In genomic region chr22:35998748-35999147, GRCh38 we compare ENCODE assay signal across 25 cellular contexts.
"Had no signal": no experiment of that assay in that cellular context is flagged by ENCODE, and none has a peak within 500 bp of the region (broad histone marks: within the 10 kb centered on the region; RNA-seq: fewer than 3 reads in every experiment).

No MANE protein-coding gene starts in this region.

- H3K4me3 Mint-ChIP-seq: memory B cell; natural killer cell; neural progenitor cell; stimulated activated effector memory CD8-positive, alpha-beta T cell treated with anti-CD3 and anti-CD28 coated beads, Interleukin-12 subunit alpha, Interleukin-12 subunit beta, amount 100 ng/mL, for 72 hours had no signal

- H3K27ac ChIP-seq: coronary artery, esophagus muscularis mucosa, foreskin keratinocyte, gastroesophageal sphincter, hepatocyte, neural progenitor cell, parathyroid adenoma, tibial artery, upper lobe of left lung had no signal

- H3K4me3 ChIP-seq: coronary artery, esophagus muscularis mucosa, gastroesophageal sphincter, heart left ventricle, hepatocyte, lung, neural progenitor cell, testis, tibial artery, upper lobe of left lung had no signal

- ATAC-seq: foreskin keratinocyte; gastroesophageal sphincter; heart left ventricle; left lobe of liver; natural killer cell; sciatic nerve; stimulated activated effector memory CD8-positive, alpha-beta T cell treated with anti-CD3 and anti-CD28 coated beads, Interleukin-12 subunit alpha, Interleukin-12 subunit beta, amount 100 ng/mL, for 72 hours had no signal

- H2AFZ ChIP-seq: hepatocyte, neural progenitor cell, parathyroid adenoma had no signal

- H3K9me3 ChIP-seq: esophagus muscularis mucosa, gastroesophageal sphincter, heart left ventricle, testis, tibial artery, upper lobe of left lung had no signal

- H3K27me3 ChIP-seq: esophagus muscularis mucosa, foreskin keratinocyte, gastroesophageal sphincter, heart left ventricle, hepatocyte, neural progenitor cell, testis, tibial artery, upper lobe of left lung had no signal

- H3K9ac ChIP-seq: neural progenitor cell, parathyroid adenoma had no signal

- H3K4me1 ChIP-seq: neural progenitor cell had no signal

- H3K4me2 ChIP-seq: hepatocyte, neural progenitor cell had no signal

- H3K36me3 ChIP-seq: esophagus muscularis mucosa, gastroesophageal sphincter, heart left ventricle, neural progenitor cell, tibial artery, upper lobe of left lung had no signal

- H3K36me3 Mint-ChIP-seq: memory B cell; natural killer cell; stimulated activated effector memory CD8-positive, alpha-beta T cell treated with anti-CD3 and anti-CD28 coated beads, Interleukin-12 subunit alpha, Interleukin-12 subunit beta, amount 100 ng/mL, for 72 hours had no signal

- H3K9me3 Mint-ChIP-seq: memory B cell; natural killer cell; neural progenitor cell; stimulated activated effector memory CD8-positive, alpha-beta T cell treated with anti-CD3 and anti-CD28 coated beads, Interleukin-12 subunit alpha, Interleukin-12 subunit beta, amount 100 ng/mL, for 72 hours had no signal

- H3K27ac Mint-ChIP-seq: memory B cell; natural killer cell; neural progenitor cell; progenitor cell of endocrine pancreas; stimulated activated effector memory CD8-positive, alpha-beta T cell treated with anti-CD3 and anti-CD28 coated beads, Interleukin-12 subunit alpha, Interleukin-12 subunit beta, amount 100 ng/mL, for 72 hours had no signal

- H3K4me1 Mint-ChIP-seq: memory B cell; natural killer cell; stimulated activated effector memory CD8-positive, alpha-beta T cell treated with anti-CD3 and anti-CD28 coated beads, Interleukin-12 subunit alpha, Interleukin-12 subunit beta, amount 100 ng/mL, for 72 hours had no signal

- DNase-seq: dermis blood vessel endothelial cell; effector memory CD4-positive, alpha-beta T cell; foreskin keratinocyte; heart left ventricle; kidney; natural killer cell; stimulated activated CD4-positive, alpha-beta T cell treated with anti-CD3 and anti-CD28 coated beads, Interleukin-2, amount 100 ng/mL, for 24 hours; stimulated activated CD4-positive, alpha-beta T cell treated with anti-CD3 and anti-CD28 coated beads, Interleukin-4, amount 100 ng/mL, for 24 hours; stimulated activated naive CD4-positive, alpha-beta T cell treated with Interleukin-2 at 50 U/mL for 16 hours; substantia nigra; testis; tibial artery; upper lobe of left lung had no signal
